Comparison of ENCODE assay signal across 26 cellular contexts in the genomic region with DNA sequence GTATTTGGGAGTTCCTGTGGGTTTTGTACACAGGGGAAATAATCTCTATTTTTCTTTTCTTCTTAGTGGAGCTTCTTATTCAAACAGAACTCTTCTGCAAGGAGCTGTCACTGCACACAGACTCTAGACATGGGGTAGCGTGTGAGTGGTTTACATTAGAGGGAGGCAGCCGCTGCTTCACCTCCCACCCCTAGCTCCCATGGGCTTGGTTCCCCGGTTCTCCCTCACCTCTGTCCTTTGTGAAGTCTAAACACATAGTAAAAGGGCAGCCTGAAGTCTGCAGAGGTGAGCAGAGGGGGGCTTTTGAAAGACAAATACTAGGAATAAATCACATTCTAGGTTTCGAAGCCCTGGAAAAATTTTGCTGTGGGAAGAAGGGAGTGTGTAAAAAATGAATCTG. TPM values are rescaled to one million over a fixed set of nuclear protein-coding genes. Genes with fewer than 3 reads are reported as not detected.
"Had no signal": no experiment of that assay in that cellular context is flagged by ENCODE, and none has a peak within 500 bp of the region (broad histone marks: within the 10 kb centered on the region; RNA-seq: fewer than 3 reads in every experiment).

No MANE protein-coding gene starts in this region.

- H3K9me3 Mint-ChIP-seq: activated naive CD4-positive, alpha-beta T cell treated with anti-CD3 and anti-CD28 coated beads, Interleukin-2, amount 50 U/mL, for 72 hours; activated naive CD8-positive, alpha-beta T cell treated with anti-CD3 and anti-CD28 coated beads, Interleukin-2, amount 50 U/mL, for 24 hours; activated T-helper 1 cell treated with anti-CD3 and anti-CD28 coated beads, Interleukin-12 subunit alpha, Interleukin-12 subunit beta, Interleukin-2, Interleukin-4 antibody, amounts not matched to agents 30 ng/mL and 10 ng/mL and 1 ng/mL, durations not matched to agents 14 hours and 24 hours and 36 hours; central memory CD8-positive, alpha-beta T cell; T-helper 1 cell treated with Interleukin-12 subunit alpha and Interleukin-12 subunit beta and Interleukin-4 antibody, amounts not matched to agents 30 μg/mL and 1 μg/mL, for 36 hours; WTC11 had no signal

- H3K4me3 Mint-ChIP-seq: activated CD8-positive, alpha-beta T cell treated with anti-CD3 and anti-CD28 coated beads, Interleukin-2, amount 10 ng/mL, durations not matched to agents 7 days and 5 days; activated naive CD8-positive, alpha-beta T cell treated with anti-CD3 and anti-CD28 coated beads, Interleukin-2, amount 50 U/mL, for 24 hours; activated T-helper 1 cell treated with anti-CD3 and anti-CD28 coated beads, Interleukin-12 subunit alpha, Interleukin-12 subunit beta, Interleukin-2, Interleukin-4 antibody, amounts not matched to agents 30 ng/mL and 10 ng/mL and 1 ng/mL, durations not matched to agents 14 hours and 24 hours and 36 hours; brain; central memory CD8-positive, alpha-beta T cell; T-helper 1 cell treated with Interleukin-12 subunit alpha and Interleukin-12 subunit beta and Interleukin-4 antibody, amounts not matched to agents 30 μg/mL and 1 μg/mL, for 36 hours; WTC11 had no signal

- DNase-seq: activated CD4-positive, alpha-beta T cell treated with anti-CD3 and anti-CD28 coated beads for 48 hours; activated CD4-positive, alpha-beta T cell treated with anti-CD3 and anti-CD28 coated beads, Interleukin-2, amount 50 U/mL, for 4 hours; activated CD4-positive, CD25-positive, alpha-beta regulatory T cell treated with anti-CD3 and anti-CD28 coated beads, Interleukin-2, amount 50 U/mL, for 72 hours; activated CD8-positive, alpha-beta memory T cell treated with anti-CD3 and anti-CD28 coated beads, Interleukin-2, amount 50 U/mL, for 48 hours; activated CD8-positive, alpha-beta T cell treated with anti-CD3 and anti-CD28 coated beads, Interleukin-2, amount 10 ng/mL, durations not matched to agents 7 days and 5 days; activated effector memory CD4-positive, alpha-beta T cell treated with Interleukin-2 at 50 U/mL for 16 hours; activated naive CD4-positive, alpha-beta T cell treated with Interleukin-2 at 50 U/mL for 16 hours; activated naive CD8-positive, alpha-beta T cell treated with anti-CD3 and anti-CD28 coated beads, Interleukin-2, amount 50 U/mL, for 24 hours; activated T-cell treated with anti-CD3 and anti-CD28 coated beads, Interleukin-2, amount 50 U/mL, for 1 hour; amygdala; MM.1S; NCI-H1694 treated with DMSO at 0.1 percent for 48 hours; NCI-H2081; NCI-H446 treated with DMSO at 0.1 percent for 48 hours; NCI-H524 treated with DMSO at 0.1 percent for 48 hours; NK-92 treated with Interleukin-12 subunit alpha and Interleukin-12 subunit beta, amount 100 ng/mL, for 24 hours; OCI-M1; SHP77 treated with DMSO at 0.1 percent for 48 hours had no signal

- H3K27ac ChIP-seq: KMS-11 had no signal

- H3K4me1 Mint-ChIP-seq: activated naive CD8-positive, alpha-beta T cell treated with anti-CD3 and anti-CD28 coated beads, Interleukin-2, amount 50 U/mL, for 24 hours; central memory CD8-positive, alpha-beta T cell had no signal

- ATAC-seq: activated CD8-positive, alpha-beta T cell treated with anti-CD3 and anti-CD28 coated beads, Interleukin-2, amount 10 ng/mL, durations not matched to agents 7 days and 5 days; activated naive CD4-positive, alpha-beta T cell treated with anti-CD3 and anti-CD28 coated beads, Interleukin-2, amount 50 U/mL, for 72 hours; activated naive CD8-positive, alpha-beta T cell treated with anti-CD3 and anti-CD28 coated beads, Interleukin-2, amount 50 U/mL, for 24 hours had no signal

- H3K27me3 Mint-ChIP-seq: brain had no signal

- H3K27ac Mint-ChIP-seq: activated CD8-positive, alpha-beta T cell treated with anti-CD3 and anti-CD28 coated beads, Interleukin-2, amount 10 ng/mL, durations not matched to agents 7 days and 5 days; activated naive CD4-positive, alpha-beta T cell treated with anti-CD3 and anti-CD28 coated beads, Interleukin-2, amount 50 U/mL, for 72 hours; activated naive CD8-positive, alpha-beta T cell treated with anti-CD3 and anti-CD28 coated beads, Interleukin-2, amount 50 U/mL, for 24 hours; activated T-helper 1 cell treated with anti-CD3 and anti-CD28 coated beads, Interleukin-12 subunit alpha, Interleukin-12 subunit beta, Interleukin-2, Interleukin-4 antibody, amounts not matched to agents 30 ng/mL and 10 ng/mL and 1 ng/mL, durations not matched to agents 14 hours and 24 hours and 36 hours; T-helper 1 cell treated with Interleukin-12 subunit alpha and Interleukin-12 subunit beta and Interleukin-4 antibody, amounts not matched to agents 30 μg/mL and 1 μg/mL, for 36 hours; WTC11 had no signal

- H3K36me3 Mint-ChIP-seq: activated naive CD4-positive, alpha-beta T cell treated with anti-CD3 and anti-CD28 coated beads, Interleukin-2, amount 50 U/mL, for 72 hours; brain; WTC11 had no signal

RNA-seq across cellular contexts. Expression of a gene that starts 5.5 kb away (rescaled TPM):
- total RNA-seq: activated CD8-positive, alpha-beta T cell treated with anti-CD3 and anti-CD28 coated beads, Interleukin-2, amount 10 ng/mL, durations not matched to agents 7 days and 5 days; activated naive CD4-positive, alpha-beta T cell treated with anti-CD3 and anti-CD28 coated beads, Interleukin-2, amount 50 U/mL, for 72 hours; activated T-helper 1 cell treated with anti-CD3 and anti-CD28 coated beads, Interleukin-12 subunit alpha, Interleukin-12 subunit beta, Interleukin-2, Interleukin-4 antibody, amounts not matched to agents 30 ng/mL and 10 ng/mL and 1 ng/mL, durations not matched to agents 14 hours and 24 hours and 36 hours; astrocyte; WTC11 had no signal
